ENCODE assay signal across 26 cellular contexts in the genomic region with DNA sequence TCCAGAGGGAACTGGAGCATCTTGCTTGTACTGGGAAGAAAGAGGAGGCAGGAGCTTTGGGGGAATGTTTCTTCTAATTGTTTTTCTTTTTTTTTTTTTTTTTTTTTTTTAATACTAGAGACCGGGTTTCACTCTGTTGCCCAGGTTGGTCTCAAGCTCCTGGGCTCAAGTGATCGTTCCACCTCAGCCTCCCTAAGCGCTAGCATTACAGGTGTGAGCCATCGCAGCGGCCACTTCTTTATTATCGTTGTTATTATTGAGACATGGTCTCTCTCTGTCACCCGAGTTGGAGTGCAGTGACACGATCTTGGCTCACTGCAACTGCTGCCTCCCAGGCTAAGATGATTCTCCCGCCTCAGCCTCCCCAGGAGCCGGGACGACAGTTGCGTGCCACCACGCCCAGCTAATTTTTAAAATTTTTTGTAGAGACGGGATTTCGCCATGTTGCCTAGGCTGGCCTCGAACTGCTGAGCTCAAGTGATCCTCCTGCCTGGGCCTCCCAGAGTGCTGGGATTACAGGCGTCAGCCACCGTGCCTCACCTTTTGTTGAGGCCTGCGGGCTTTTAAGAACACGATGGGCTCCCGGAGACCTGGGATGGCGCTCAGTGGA.
"Had no signal": no experiment of that assay in that cellular context is flagged by ENCODE, and none has a peak within 500 bp of the region (broad histone marks: within the 10 kb centered on the region; RNA-seq: fewer than 3 reads in every experiment).

No MANE protein-coding gene starts in this region.

- H3K36me3 ChIP-seq: gastrocnemius medialis, right atrium auricular region, suprapubic skin, upper lobe of left lung had no signal

- H3K27ac ChIP-seq: gastrocnemius medialis, suprapubic skin, upper lobe of left lung had no signal

- H3K4me1 Mint-ChIP-seq: activated CD4-positive, alpha-beta T cell treated with anti-CD3 and anti-CD28 coated beads for 36 hours; activated CD8-positive, alpha-beta memory T cell treated with anti-CD3 and anti-CD28 coated beads, Interleukin-2, amount 10 ng/mL, durations not matched to agents 7 days and 5 days had no signal

- H3K9me3 ChIP-seq: gastrocnemius medialis, right atrium auricular region, suprapubic skin, upper lobe of left lung had no signal

- ATAC-seq: activated CD4-positive, alpha-beta T cell treated with anti-CD3 and anti-CD28 coated beads for 36 hours; activated CD8-positive, alpha-beta memory T cell treated with anti-CD3 and anti-CD28 coated beads, Interleukin-2, amount 10 ng/mL, durations not matched to agents 7 days and 5 days; activated CD8-positive, alpha-beta T cell treated with anti-CD3 and anti-CD28 coated beads, Interleukin-2, amount 10 ng/mL, durations not matched to agents 7 days and 5 days; gastrocnemius medialis; left ventricle myocardium superior; naive thymus-derived CD8-positive, alpha-beta T cell had no signal

- DNase-seq: activated CD4-positive, alpha-beta T cell treated with anti-CD3 and anti-CD28 coated beads for 36 hours; activated CD4-positive, CD25-positive, alpha-beta regulatory T cell; activated CD8-positive, alpha-beta memory T cell treated with anti-CD3 and anti-CD28 coated beads, Interleukin-2, amount 10 ng/mL, durations not matched to agents 7 days and 5 days; activated CD8-positive, alpha-beta T cell treated with anti-CD3 and anti-CD28 coated beads, Interleukin-2, amount 10 ng/mL, durations not matched to agents 7 days and 5 days; activated effector memory CD4-positive, alpha-beta T cell treated with Interleukin-2 at 50 U/mL for 16 hours; activated naive CD4-positive, alpha-beta T cell treated with Interleukin-2 at 50 U/mL for 16 hours; activated T-cell treated with anti-CD3 and anti-CD28 coated beads, Interleukin-2, amount 50 U/mL, for 48 hours; dorsolateral prefrontal cortex; effector memory CD4-positive, alpha-beta T cell; erythroblast; gastrocnemius medialis; hippocampal formation; left cardiac atrium; left ventricle myocardium superior; midbrain; naive thymus-derived CD8-positive, alpha-beta T cell; stimulated activated CD4-positive, alpha-beta T cell treated with anti-CD3 and anti-CD28 coated beads, Interleukin-15, amount 100 ng/mL, for 24 hours; stimulated activated CD4-positive, alpha-beta T cell treated with anti-CD3 and anti-CD28 coated beads, Interleukin-2, amount 100 ng/mL, for 24 hours; stimulated activated naive CD4-positive, alpha-beta T cell; T-helper 1 cell had no signal

- H3K4me3 Mint-ChIP-seq: activated CD4-positive, alpha-beta T cell treated with anti-CD3 and anti-CD28 coated beads for 36 hours; activated CD8-positive, alpha-beta memory T cell treated with anti-CD3 and anti-CD28 coated beads, Interleukin-2, amount 10 ng/mL, durations not matched to agents 7 days and 5 days; activated CD8-positive, alpha-beta T cell treated with anti-CD3 and anti-CD28 coated beads, Interleukin-2, amount 10 ng/mL, durations not matched to agents 7 days and 5 days; activated naive CD8-positive, alpha-beta T cell; naive thymus-derived CD8-positive, alpha-beta T cell; T-helper 2 cell treated with Interferon-gamma antibody and Interleukin-4, amounts not matched to agents 5 μg/mL and 100 μg/mL, for 36 hours had no signal

- H3K27me3 ChIP-seq: dorsolateral prefrontal cortex, gastrocnemius medialis, right atrium auricular region, suprapubic skin, upper lobe of left lung had no signal

- H3K36me3 Mint-ChIP-seq: activated CD8-positive, alpha-beta memory T cell treated with anti-CD3 and anti-CD28 coated beads, Interleukin-2, amount 10 ng/mL, durations not matched to agents 7 days and 5 days; activated naive CD8-positive, alpha-beta T cell; naive thymus-derived CD8-positive, alpha-beta T cell had no signal

- H3K9me3 Mint-ChIP-seq: naive thymus-derived CD8-positive, alpha-beta T cell; T-helper 2 cell treated with Interferon-gamma antibody and Interleukin-4, amounts not matched to agents 5 μg/mL and 100 μg/mL, for 36 hours had no signal

- H3K27ac Mint-ChIP-seq: activated CD4-positive, alpha-beta T cell treated with anti-CD3 and anti-CD28 coated beads for 36 hours; activated CD8-positive, alpha-beta memory T cell treated with anti-CD3 and anti-CD28 coated beads, Interleukin-2, amount 10 ng/mL, durations not matched to agents 7 days and 5 days; activated CD8-positive, alpha-beta T cell treated with anti-CD3 and anti-CD28 coated beads, Interleukin-2, amount 10 ng/mL, durations not matched to agents 7 days and 5 days; activated naive CD8-positive, alpha-beta T cell; T-helper 2 cell treated with Interferon-gamma antibody and Interleukin-4, amounts not matched to agents 5 μg/mL and 100 μg/mL, for 36 hours had no signal

- H3K27me3 Mint-ChIP-seq: activated CD4-positive, alpha-beta T cell treated with anti-CD3 and anti-CD28 coated beads for 36 hours; activated CD8-positive, alpha-beta memory T cell treated with anti-CD3 and anti-CD28 coated beads, Interleukin-2, amount 10 ng/mL, durations not matched to agents 7 days and 5 days; activated naive CD8-positive, alpha-beta T cell had no signal

- H3K4me3 ChIP-seq: coronary artery, dorsolateral prefrontal cortex, gastrocnemius medialis, right atrium auricular region, suprapubic skin, upper lobe of left lung had no signal
